In genomic region chr2:159921752-159922404, GRCh38 we compare ENCODE assay signal across 7 cellular contexts. TPM values are rescaled to one million over a fixed set of nuclear protein-coding genes. Genes with fewer than 3 reads are reported as not detected.
DNase-seq lines count a peak whose midpoint lies in the region; ATAC-seq, FAIRE-seq and TF ChIP-seq lines count a peak whose summit lies in the region.

No MANE protein-coding gene starts in this region.

- no peaks in the 10 kb centered on the region for H4K20me1 ChIP-seq in endothelial cell of umbilical vein (replicated peaks; ENCODE audit: control insufficient read depth, extremely low read depth, insufficient read depth, low read length)

- no TSS peak for BruUV-seq in endothelial cell of umbilical vein (replicated peaks; lab: Mats Ljungman, UMichigan)

- H3K9me3 ChIP-seq in endothelial cell of umbilical vein (replicated peaks; ENCODE audit: control insufficient read depth, insufficient read depth, low read length), result no peaks in the 10 kb centered on the region
- no peaks in the 10 kb centered on the region for H3K9me3 ChIP-seq in naive thymus-derived CD4-positive, alpha-beta T cell (ENCODE audit: control insufficient read depth in 2 of 3, low read length in 3 of 3)

- peak; percentile 64 for TF ChIP-seq CTCF in activated CD8-positive, alpha-beta T cell treated with anti-CD3 and anti-CD28 coated beads for 36 hours (IDR thresholded peaks at IDR 0.05)
- TF ChIP-seq CTCF in endothelial cell of umbilical vein (IDR thresholded peaks at IDR 0.05; ENCODE audit: extremely low read depth in 1 of 2, insufficient read depth in 1 of 2, low read depth in 1 of 2, low read length in 2 of 2), result peak; percentile 89 to 97

- H3K36me3 ChIP-seq in endothelial cell of umbilical vein (ENCODE audit: control insufficient read depth in 2 of 2, extremely low read depth in 1 of 2, insufficient read depth in 2 of 2, low read length in 2 of 2), result no peaks in the 10 kb centered on the region
- H3K36me3 ChIP-seq in naive thymus-derived CD4-positive, alpha-beta T cell (ENCODE audit: control insufficient read depth in 2 of 3, insufficient read depth in 3 of 3, low read length in 3 of 3), result no peaks in the 10 kb centered on the region

- TF ChIP-seq POLR2A in endothelial cell of umbilical vein (IDR thresholded peaks at IDR 0.05; ENCODE audit: low read depth, low read length), result no peak

- H3K4me3 ChIP-seq in endothelial cell of umbilical vein (replicated peaks in 1 of 3; ENCODE audit: insufficient read depth in 1 of 3, low read depth in 1 of 3, low read length in 3 of 3), result no peak overlapping the region
- H3K4me3 ChIP-seq in naive thymus-derived CD4-positive, alpha-beta T cell (ENCODE audit: low read length), result no peak overlapping the region

- no peaks in the 10 kb centered on the region for H3K36me3 Mint-ChIP-seq in activated CD8-positive, alpha-beta T cell treated with anti-CD3 and anti-CD28 coated beads for 36 hours (ENCODE audit: low read depth)
- no peaks in the 10 kb centered on the region for H3K36me3 Mint-ChIP-seq in naive thymus-derived CD4-positive, alpha-beta T cell

- ATAC-seq in GM18502 (IDR thresholded peaks at IDR 0.05; ENCODE audit: poor library complexity, unreplicated experiment) (peak; percentile 93), HG02588 (IDR thresholded peaks at IDR 0.05; ENCODE audit: unreplicated experiment) (peak; percentile 85)
- peak; percentile 88 for ATAC-seq in activated CD8-positive, alpha-beta T cell treated with anti-CD3 and anti-CD28 coated beads for 36 hours
- peak; percentile 95 for ATAC-seq in naive thymus-derived CD4-positive, alpha-beta T cell
- peak; percentile 86 for ATAC-seq in stimulated activated naive CD8-positive, alpha-beta T cell treated with anti-CD3 and anti-CD28 coated beads, Interleukin-15, Interleukin-2, amounts not matched to agents 100 U/mL and 50 U/mL, for 24 hours

- no peaks in the 10 kb centered on the region for H3K9me1 ChIP-seq in endothelial cell of umbilical vein (replicated peaks; ENCODE audit: control insufficient read depth, extremely low read depth, insufficient read depth, low read length)

- H3K4me2 ChIP-seq in endothelial cell of umbilical vein (ENCODE audit: insufficient read depth, low read length), result no peak overlapping the region

- H2AFZ ChIP-seq in endothelial cell of umbilical vein (ENCODE audit: low read depth, low read length), result peak overlapping the region; percentile 13

- peak; percentile 83 for FAIRE-seq in endothelial cell of umbilical vein (lab: Jason Lieb, UNC)

- no peaks in the 10 kb centered on the region for H3K4me1 ChIP-seq in endothelial cell of umbilical vein (ENCODE audit: control insufficient read depth, extremely low read depth, insufficient read depth, low read length)
- H3K4me1 ChIP-seq in naive thymus-derived CD4-positive, alpha-beta T cell (ENCODE audit: control insufficient read depth in 2 of 2, insufficient read depth in 2 of 2, low read length in 2 of 2), result no peaks in the 10 kb centered on the region

- H3K4me1 Mint-ChIP-seq in activated CD8-positive, alpha-beta T cell treated with anti-CD3 and anti-CD28 coated beads for 36 hours (ENCODE audit: low read depth), result peaks cover 24% of the 10 kb centered on the region
- peaks cover 0 to 7% (median 5%) of the 10 kb centered on the region in 7 donors for H3K4me1 Mint-ChIP-seq in naive thymus-derived CD4-positive, alpha-beta T cell

- H3K4me3 Mint-ChIP-seq in activated CD8-positive, alpha-beta T cell treated with anti-CD3 and anti-CD28 coated beads for 36 hours, result no peak overlapping the region
- no peak overlapping the region for H3K4me3 Mint-ChIP-seq in naive thymus-derived CD4-positive, alpha-beta T cell

- peaks cover 23% of the 10 kb centered on the region for H3K27me3 Mint-ChIP-seq in activated CD8-positive, alpha-beta T cell treated with anti-CD3 and anti-CD28 coated beads for 36 hours
- H3K27me3 Mint-ChIP-seq in naive thymus-derived CD4-positive, alpha-beta T cell, result peaks cover 3 to 38% (median 18%) of the 10 kb centered on the region in 5 donors

- intact Hi-C loops in activated CD8-positive, alpha-beta T cell treated with anti-CD3 and anti-CD28 coated beads for 36 hours (cut with micrococcal nuclease), result loop anchor here (5.0 kb wide), 1 partner anchor 45 kb away; no protein-coding TSS in a partner anchor
- intact Hi-C loops in endothelial cell of umbilical vein (cut with micrococcal nuclease), result loop anchor here (5.0 kb wide), 1 partner anchor 125 kb away; the partner anchor contains the start of gene CD302
- intact Hi-C loops in naive thymus-derived CD4-positive, alpha-beta T cell (cut with micrococcal nuclease), result loop anchor here (1.0 to 10.0 kb wide), 4 partner anchors 18 to 1021 kb away; partner anchors contain the start of genes LY75 (in 1 of the 2) and WDSUB1 (in 1 of the 2)

- no peaks in the 10 kb centered on the region for H3K27me3 ChIP-seq in endothelial cell of umbilical vein (ENCODE audit: control insufficient read depth in 2 of 2, insufficient read depth in 2 of 2, low read length in 2 of 2)
- no peaks in the 10 kb centered on the region for H3K27me3 ChIP-seq in naive thymus-derived CD4-positive, alpha-beta T cell (ENCODE audit: control insufficient read depth in 2 of 2, insufficient read depth in 2 of 2, low read length in 2 of 2)

- H3K9ac ChIP-seq in endothelial cell of umbilical vein (replicated peaks; ENCODE audit: extremely low read depth, insufficient read depth, low read length), result no peak overlapping the region

- H3K79me2 ChIP-seq in endothelial cell of umbilical vein (ENCODE audit: control insufficient read depth, insufficient read depth, low read length), result no peaks in the 10 kb centered on the region

- POLR2A ChIA-PET in activated CD8-positive, alpha-beta T cell treated with anti-CD3 and anti-CD28 coated beads for 36 hours (lab: Charles Lee), result interaction anchor here (1.2 kb wide), 1 partner anchor 22 kb away, joined by 3 read pairs; no protein-coding TSS in a partner anchor
- POLR2A ChIA-PET in endothelial cell of umbilical vein (lab: Charles Lee), result no interaction called here
- POLR2A ChIA-PET in naive thymus-derived CD4-positive, alpha-beta T cell (lab: Charles Lee), result interaction anchor here (1.8 kb wide), 1 partner anchor 18 kb away, joined by 6 read pairs; the partner anchor contains the start of gene LY75

- DNase-seq in NAMALWA (ENCODE audit: low spot score), result peak; percentile 83
- DNase-seq in activated CD8-positive, alpha-beta T cell treated with anti-CD3 and anti-CD28 coated beads for 36 hours, result peak; percentile 91
- peak; percentile 77 for DNase-seq in endothelial cell of umbilical vein (ENCODE audit: low read depth, low spot score)
- peak; percentile 21 to 75 (median 56) for DNase-seq in naive thymus-derived CD4-positive, alpha-beta T cell
- peak; percentile 89 for DNase-seq in stimulated activated naive CD8-positive, alpha-beta T cell treated with anti-CD3 and anti-CD28 coated beads, Interleukin-15, Interleukin-2, amounts not matched to agents 100 U/mL and 50 U/mL, for 24 hours

- H3K27ac ChIP-seq in endothelial cell of umbilical vein (ENCODE audit: insufficient read depth, low read depth, low read length), result no peak overlapping the region
- H3K27ac ChIP-seq in naive thymus-derived CD4-positive, alpha-beta T cell (ENCODE audit: low read depth, low read length), result no peak overlapping the region

- dilution Hi-C loops in endothelial cell of umbilical vein (cut with MboI; ENCODE audit: extremely low pct_ligation_motif_present, low sequenced_read_pairs), result no loop called here

- CTCF ChIA-PET in activated CD8-positive, alpha-beta T cell treated with anti-CD3 and anti-CD28 coated beads for 36 hours (lab: Charles Lee), result interaction anchor here (0.6 to 3.6 kb wide), 25 partner anchors 9 to 650 kb away, joined by 3 to 18 read pairs (median 4); partner anchors contain the start of gene LY75
- CTCF ChIA-PET in endothelial cell of umbilical vein (lab: Charles Lee), result interaction anchor here (0.5 to 3.1 kb wide), 44 partner anchors 9 to 706 kb away, joined by 3 to 22 read pairs (median 4); partner anchors contain the start of genes LY75 and WDSUB1
- CTCF ChIA-PET in naive thymus-derived CD4-positive, alpha-beta T cell (lab: Charles Lee), result interaction anchor here (0.7 to 3.4 kb wide), 2 partner anchors 18 to 27 kb away, joined by 3 to 18 read pairs; partner anchors contain the start of gene LY75

- H3K27ac Mint-ChIP-seq in activated CD8-positive, alpha-beta T cell treated with anti-CD3 and anti-CD28 coated beads for 36 hours, result peak overlapping the region; percentile 18
- no peak overlapping the region for H3K27ac Mint-ChIP-seq in naive thymus-derived CD4-positive, alpha-beta T cell

- no peaks in the 10 kb centered on the region for H3K9me3 Mint-ChIP-seq in activated CD8-positive, alpha-beta T cell treated with anti-CD3 and anti-CD28 coated beads for 36 hours
- H3K9me3 Mint-ChIP-seq in naive thymus-derived CD4-positive, alpha-beta T cell, result peaks cover 0 to 1% (median 0%) of the 10 kb centered on the region in 11 donors

TF ChIP-seq in endothelial cell of umbilical vein, 7 proteins besides CTCF, POLR2A, EP300 and RAD21:
- TF ChIP-seq JUN (IDR thresholded peaks at IDR 0.05; ENCODE audit: borderline replicate concordance, insufficient read depth, insufficient read length, low read depth) (no peak), POLR2AphosphoS5 (IDR thresholded peaks at IDR 0.05; ENCODE audit: insufficient read depth, low read depth, low read length) (peak; percentile 39)

RNA-seq across cellular contexts. Expression of gene LY75, which starts 17.3 kb away (rescaled TPM):
- total RNA-seq in activated CD8-positive, alpha-beta T cell treated with anti-CD3 and anti-CD28 coated beads for 36 hours, result 10 to 100 TPM; 33.1 to 33.6 TPM
- 11.7 and 13.2 TPM in 2 replicates for total RNA-seq in endothelial cell of umbilical vein
- polyA plus RNA-seq in endothelial cell of umbilical vein, result 2.8 and 3.8 TPM in 2 replicates
- polyA plus RNA-seq in endothelial cell of umbilical vein (2011; cell fraction: cytosol; rRNA removed), result 3.7 and 4.1 TPM in 2 replicates
- 5.4 and 6.8 TPM in 2 replicates for polyA plus RNA-seq in endothelial cell of umbilical vein (2011; cell fraction: nucleus; rRNA removed)
- polyA plus RNA-seq in endothelial cell of umbilical vein (2012), result 2.4 and 6.3 TPM in 2 replicates
- polyA minus RNA-seq in endothelial cell of umbilical vein, result 9.4 and 12.1 TPM in 2 replicates
- polyA minus RNA-seq in endothelial cell of umbilical vein (2011; cell fraction: cytosol; rRNA and poly(A)+ RNA removed), result not detected
- polyA minus RNA-seq in endothelial cell of umbilical vein (2011; cell fraction: nucleus; rRNA and poly(A)+ RNA removed), result 10.7 and 19.9 TPM in 2 replicates
- 10 to 100 TPM; 18.6 to 36.5 (median 34.8) TPM for total RNA-seq in naive thymus-derived CD4-positive, alpha-beta T cell
- 10 to 100 TPM; 47.1 to 59.6 TPM for polyA plus RNA-seq in naive thymus-derived CD4-positive, alpha-beta T cell
